ENCODE assay signal across 8 cellular contexts in genomic region chr17:80866050-80866793, GRCh38.
DNase-seq lines count a peak whose midpoint lies in the region; ATAC-seq and TF ChIP-seq lines count a peak whose summit lies in the region.

No MANE protein-coding gene starts in this region.

- no peaks in the 10 kb centered on the region for H3K9me3 ChIP-seq in heart left ventricle

- no peak for TF ChIP-seq POLR2A in heart left ventricle (IDR thresholded peaks at IDR 0.05)

- WGBS in heart left ventricle, 4 donors, result 14 to 19% (median 17%) methylated on average over 8 of the region's 8 CpGs

- H3K4me1 Mint-ChIP-seq in activated naive CD8-positive, alpha-beta T cell treated with anti-CD3 and anti-CD28 coated beads for 36 hours, result peaks cover 66% of the 10 kb centered on the region

- H3K27ac ChIP-seq in heart left ventricle, result no peak overlapping the region

- TF ChIP-seq CTCF in heart left ventricle (IDR thresholded peaks at IDR 0.05), result peak; percentile 58 to 90 (median 74)

- intact Hi-C loops in heart left ventricle (cut with DNase I), result loop anchor here in 9 of 10 donors (5.0 to 10.0 kb wide), 7 partner anchors 99 to 441 kb away; no protein-coding TSS in a partner anchor

- peak overlapping the region; percentile 68 for H3K27ac Mint-ChIP-seq in activated naive CD8-positive, alpha-beta T cell treated with anti-CD3 and anti-CD28 coated beads for 36 hours

- H3K36me3 Mint-ChIP-seq in activated naive CD8-positive, alpha-beta T cell treated with anti-CD3 and anti-CD28 coated beads for 36 hours, result peaks cover 50% of the 10 kb centered on the region

- H3K27me3 ChIP-seq in heart left ventricle, result no peaks in the 10 kb centered on the region

- no peak overlapping the region for H3K4me3 ChIP-seq in heart left ventricle

- DNase-seq in ELF-1 (ENCODE audit: low read depth, low spot score) (peak; percentile 66), MV-4-11 (lab: John Stamatoyannopoulos, UW) (peak; percentile 59), SKM-1 treated with dmso at 0.1 percent for 144 hours (lab: John Stamatoyannopoulos, UW; ENCODE audit: unreplicated experiment) (peak; percentile 54), heart left ventricle (peak; percentile 49 to 81 (median 58)), retina (peak; percentile 79)
- DNase-seq in activated naive CD8-positive, alpha-beta T cell treated with anti-CD3 and anti-CD28 coated beads for 36 hours, result peak; percentile 69

- ATAC-seq in heart left ventricle (peak in 3 of 4 donors; percentile 69 to 80 (median 77)), GM18867 (IDR thresholded peaks at IDR 0.05; ENCODE audit: unreplicated experiment) (no peak), GM21825 (IDR thresholded peaks at IDR 0.05; ENCODE audit: unreplicated experiment) (no peak)

- H3K4me3 Mint-ChIP-seq in activated naive CD8-positive, alpha-beta T cell treated with anti-CD3 and anti-CD28 coated beads for 36 hours, result no peak overlapping the region

- peaks cover 17% of the 10 kb centered on the region for H3K9me3 Mint-ChIP-seq in activated naive CD8-positive, alpha-beta T cell treated with anti-CD3 and anti-CD28 coated beads for 36 hours

- no peaks in the 10 kb centered on the region for H3K27me3 Mint-ChIP-seq in activated naive CD8-positive, alpha-beta T cell treated with anti-CD3 and anti-CD28 coated beads for 36 hours

- peaks cover 0 to 21% (median 2%) of the 10 kb centered on the region in 12 donors for H3K4me1 ChIP-seq in heart left ventricle

- H3K36me3 ChIP-seq in heart left ventricle, result peaks cover 0 to 11% (median 0%) of the 10 kb centered on the region in 9 donors

Comparison
In these comparisons a context has a peak if more than half of its experiments do, and no peak if none do; other contexts are left out.
1. ATAC-seq: peak in heart left ventricle (3 of 4); none in GM18867 (single experiment) and GM21825 (single experiment).
2. Peak in every context shown above with its lines, with median percentiles within 50 percentile points of each other: DNase-seq.